In genomic region chr18:36735130-36735529, GRCh38 we compare ENCODE assay signal across 21 cellular contexts.
A peak's percentile ranks its signal among the peaks of the same experiment; 100 is the strongest.
DNase-seq lines count a peak whose midpoint lies in the region; ATAC-seq and TF ChIP-seq lines count a peak whose summit lies in the region.
"Had no signal": no experiment of that assay in that cellular context is flagged by ENCODE, and none has a peak within 500 bp of the region (broad histone marks: within the 10 kb centered on the region; RNA-seq: fewer than 3 reads in every experiment).

No MANE protein-coding gene starts in this region.

- TF ChIP-seq CTCF in RWPE1 (conservative IDR thresholded peaks at IDR 0.05; ENCODE audit: low read depth): no peak

- ATAC-seq in GM19324 (IDR thresholded peaks at IDR 0.05; ENCODE audit: low FRiP score, unreplicated experiment) (peak; percentile 58), HG03159 (IDR thresholded peaks at IDR 0.05; ENCODE audit: unreplicated experiment) (peak; percentile 73), GM19455 (IDR thresholded peaks at IDR 0.05; ENCODE audit: unreplicated experiment) (no peak)
- ATAC-seq: foreskin keratinocyte, Panc1 had no signal

- no peak overlapping the region for H3K27ac ChIP-seq in RWPE1
- H3K27ac ChIP-seq: foreskin keratinocyte, upper lobe of left lung had no signal

- POLR2A ChIA-PET in RWPE1 (lab: Yijun Ruan, JAX; ENCODE audit: low non-redundant PET): no interaction called here

- peak; percentile 74 for DNase-seq in NCI-H510A treated with DMSO at 0.1 percent for 48 hours (lab: John Stamatoyannopoulos, UW)
- peak; percentile 69 for DNase-seq in germinal center (ENCODE audit: low spot score)
- DNase-seq in RWPE1 (ENCODE audit: low spot score): no peak
- no peak for DNase-seq in stimulated activated CD4-positive, alpha-beta T cell treated with anti-CD3 and anti-CD28 coated beads, Interleukin-4, amount 100 ng/mL, for 4 hours
- DNase-seq in C1 segment of cervical spinal cord (lab: John Stamatoyannopoulos, UW): no peak
- DNase-seq: activated CD4-positive, alpha-beta T cell treated with anti-CD3 and anti-CD28 coated beads for 1 hour; activated T-cell treated with anti-CD3 and anti-CD28 coated beads, Interleukin-2, amount 50 U/mL, for 24 hours; CD4-positive, alpha-beta T cell; DMS 273 treated with DMSO at 0.1 percent for 48 hours; effector memory CD4-positive, alpha-beta T cell; erythroblast; foreskin keratinocyte; immature natural killer cell; KG1; naive B cell; nucleus accumbens; upper lobe of left lung had no signal

- CTCF ChIA-PET in RWPE1 (lab: Yijun Ruan, JAX): interaction anchor here (0.8 to 1.6 kb wide), 2 partner anchors 47 to 1380 kb away, joined by 3 read pairs; no protein-coding TSS in a partner anchor

Comparison
In these comparisons a context has a peak if more than half of its experiments do, and no peak if none do; other contexts are left out.
1. DNase-seq: peak in NCI-H510A treated with DMSO at 0.1 percent for 48 hours (single experiment) and germinal center (single experiment); none in RWPE1 (single experiment), stimulated activated CD4-positive, alpha-beta T cell treated with anti-CD3 and anti-CD28 coated beads, Interleukin-4, amount 100 ng/mL, for 4 hours (0 of 2) and C1 segment of cervical spinal cord (0 of 14).